Comparison of ENCODE assay signal across 9 cellular contexts in genomic region chr7:38107486-38107893, GRCh38.
DNase-seq lines count a peak whose midpoint lies in the region; ATAC-seq and TF ChIP-seq lines count a peak whose summit lies in the region.
"Had no signal": no experiment of that assay in that cellular context is flagged by ENCODE, and none has a peak within 500 bp of the region (broad histone marks: within the 10 kb centered on the region; RNA-seq: fewer than 3 reads in every experiment).

No MANE protein-coding gene starts in this region.

- CTCF ChIA-PET in CD8-positive, alpha-beta memory T cell (lab: Charles Lee): interaction anchor here (0.6 to 6.3 kb wide), 17 partner anchors 12 to 308 kb away, joined by 3 to 114 read pairs (median 3); no protein-coding TSS in a partner anchor

- H3K27ac Mint-ChIP-seq in CD8-positive, alpha-beta memory T cell: no peak overlapping the region
- H3K27ac Mint-ChIP-seq in neural crest cell (ENCODE audit: unreplicated experiment): no peak overlapping the region
- H3K27ac Mint-ChIP-seq: activated naive CD4-positive, alpha-beta T cell treated with anti-CD3 and anti-CD28 coated beads, Interleukin-2, amount 50 U/mL, for 24 hours had no signal

- no peaks in the 10 kb centered on the region for H3K79me2 ChIP-seq in OCI-LY3 (ENCODE audit: low read length)

- no peaks in the 10 kb centered on the region for H4K20me1 ChIP-seq in OCI-LY3 (ENCODE audit: insufficient read depth, low read length)

- H2AFZ ChIP-seq in OCI-LY3 (ENCODE audit: low read depth, low read length): no peak overlapping the region

- H3K27me3 ChIP-seq in CD8-positive, alpha-beta memory T cell (ENCODE audit: insufficient read depth, low read length, poor library complexity, severe bottlenecking): peaks cover 4% of the 10 kb centered on the region
- H3K27me3 ChIP-seq in OCI-LY3 (ENCODE audit: low read depth, low read length): peaks cover 36% of the 10 kb centered on the region

- H3K36me3 ChIP-seq in CD8-positive, alpha-beta memory T cell (ENCODE audit: insufficient read depth, low read length): no peaks in the 10 kb centered on the region
- H3K36me3 ChIP-seq in OCI-LY3 (replicated peaks; ENCODE audit: low read depth, low read length): no peaks in the 10 kb centered on the region

- H3K4me3 ChIP-seq in CD8-positive, alpha-beta memory T cell (ENCODE audit: low read length): no peak overlapping the region
- no peak overlapping the region for H3K4me3 ChIP-seq in OCI-LY3 (ENCODE audit: low read length)

- H3K4me3 Mint-ChIP-seq in CD8-positive, alpha-beta memory T cell: no peak overlapping the region
- no peak overlapping the region for H3K4me3 Mint-ChIP-seq in neural crest cell
- H3K4me3 Mint-ChIP-seq: activated naive CD4-positive, alpha-beta T cell treated with anti-CD3 and anti-CD28 coated beads, Interleukin-2, amount 50 U/mL, for 24 hours had no signal

- no peaks in the 10 kb centered on the region for H3K9me3 ChIP-seq in CD8-positive, alpha-beta memory T cell (ENCODE audit: low read length)
- no peaks in the 10 kb centered on the region for H3K9me3 ChIP-seq in OCI-LY3 (ENCODE audit: insufficient read depth, low read length)

- no peaks in the 10 kb centered on the region for H3K36me3 Mint-ChIP-seq in CD8-positive, alpha-beta memory T cell
- H3K36me3 Mint-ChIP-seq in neural crest cell (ENCODE audit: low read depth): no peaks in the 10 kb centered on the region
- H3K36me3 Mint-ChIP-seq: activated naive CD4-positive, alpha-beta T cell treated with anti-CD3 and anti-CD28 coated beads, Interleukin-2, amount 50 U/mL, for 24 hours had no signal

- peak; percentile 80 for ATAC-seq in GM19351 (IDR thresholded peaks at IDR 0.05; ENCODE audit: unreplicated experiment)

- H3K27ac ChIP-seq in CD8-positive, alpha-beta memory T cell (ENCODE audit: low read depth, low read length): no peak overlapping the region
- H3K27ac ChIP-seq in OCI-LY3 (ENCODE audit: low read length): no peak overlapping the region

- POLR2A ChIA-PET in CD8-positive, alpha-beta memory T cell (lab: Charles Lee): interaction anchor here (0.6 kb wide), 1 partner anchor 231 kb away, joined by 5 read pairs; no protein-coding TSS in a partner anchor

- H3K9me3 Mint-ChIP-seq in CD8-positive, alpha-beta memory T cell: no peaks in the 10 kb centered on the region
- no peaks in the 10 kb centered on the region for H3K9me3 Mint-ChIP-seq in neural crest cell
- H3K9me3 Mint-ChIP-seq: activated naive CD4-positive, alpha-beta T cell treated with anti-CD3 and anti-CD28 coated beads, Interleukin-2, amount 50 U/mL, for 24 hours had no signal

- no peaks in the 10 kb centered on the region for H3K4me1 ChIP-seq in CD8-positive, alpha-beta memory T cell (ENCODE audit: insufficient read depth, low read length)
- no peaks in the 10 kb centered on the region for H3K4me1 ChIP-seq in OCI-LY3 (ENCODE audit: low read length)

- peak; percentile 83 for TF ChIP-seq CTCF in OCI-LY3 (IDR thresholded peaks at IDR 0.05; ENCODE audit: low read depth, low read length)
- peak; percentile 85 for TF ChIP-seq CTCF in neural crest cell (conservative IDR thresholded peaks at IDR 0.05)

- H3K4me2 ChIP-seq in OCI-LY3 (ENCODE audit: low read length): no peak overlapping the region

- peak; percentile 39 to 77 (median 50) for DNase-seq in CD8-positive, alpha-beta memory T cell
- peak; percentile 37 for DNase-seq in HS-5 (ENCODE audit: low read depth)
- peak; percentile 69 for DNase-seq in activated T-cell treated with anti-CD3 and anti-CD28 coated beads for 4 hours
- DNase-seq in fibroblast of gingiva (ENCODE audit: low read depth): peak; percentile 13
- peak; percentile 70 for DNase-seq in neural crest cell (ENCODE audit: low read depth, low spot score)
- DNase-seq in stromal cell of bone marrow (ENCODE audit: low read depth): peak; percentile 25

- H3K4me1 Mint-ChIP-seq in CD8-positive, alpha-beta memory T cell: peaks cover 0 to 5% (median 4%) of the 10 kb centered on the region in 3 donors
- H3K4me1 Mint-ChIP-seq in neural crest cell: no peaks in the 10 kb centered on the region
- H3K4me1 Mint-ChIP-seq: activated naive CD4-positive, alpha-beta T cell treated with anti-CD3 and anti-CD28 coated beads, Interleukin-2, amount 50 U/mL, for 24 hours had no signal

- peaks cover 9 to 37% of the 10 kb centered on the region in 2 donors for H3K27me3 Mint-ChIP-seq in CD8-positive, alpha-beta memory T cell
- peaks cover 15% of the 10 kb centered on the region for H3K27me3 Mint-ChIP-seq in neural crest cell (ENCODE audit: low read depth)

- H3K9ac ChIP-seq in OCI-LY3 (ENCODE audit: low read length): no peak overlapping the region

Comparison
In these comparisons a context has a peak if more than half of its experiments do, and no peak if none do; other contexts are left out.
1. DNase-seq: peak in every context shown above with its lines; median percentile 70 in neural crest cell; 69 in activated T-cell treated with anti-CD3 and anti-CD28 coated beads for 4 hours; 50 in CD8-positive, alpha-beta memory T cell; 37 in HS-5; 25 in stromal cell of bone marrow; 13 in fibroblast of gingiva.